ENCODE assay signal across 8 cellular contexts in genomic region chr20:57708694-57709673, GRCh38. TPM values are rescaled to one million over a fixed set of nuclear protein-coding genes. Genes with fewer than 3 reads are reported as not detected.
A peak's percentile ranks its signal among the peaks of the same experiment; 100 is the strongest.
DNase-seq lines count a peak whose midpoint lies in the region; ATAC-seq and TF ChIP-seq lines count a peak whose summit lies in the region.

No MANE protein-coding gene starts in this region.

- H3K9me3 ChIP-seq in lung (ENCODE audit: control insufficient read depth in 2 of 2, insufficient read depth in 1 of 2, low read length in 1 of 2) = no peaks in the 10 kb centered on the region

- H3K4me1 ChIP-seq in lung (ENCODE audit: control insufficient read depth in 2 of 2, insufficient read depth in 2 of 2, low read length in 2 of 2) = peaks cover 3 to 17% of the 10 kb centered on the region in 2 donors

- H3K27ac ChIP-seq in lung (ENCODE audit: low read depth in 1 of 2, low read length in 1 of 2) = peak overlapping the region; percentile 59 to 82
- H3K27ac ChIP-seq in substantia nigra (ENCODE audit: low read depth, low read length, poor library complexity, severe bottlenecking) = peak overlapping the region; percentile 69

- WGBS in lung, 2 donors = 5 to 13% methylated on average over 75 to 108 of the region's 108 CpGs

- TF ChIP-seq CTCF in cardiac fibroblast (IDR thresholded peaks at IDR 0.05; ENCODE audit: low read depth, low read length) (no peak), lung (IDR thresholded peaks at IDR 0.05; ENCODE audit: control extremely low read depth, extremely low read depth) (no peak)

- H3K36me3 ChIP-seq in H7 (replicated peaks; ENCODE audit: control insufficient read depth, insufficient read depth, low read length) = no peaks in the 10 kb centered on the region
- no peaks in the 10 kb centered on the region for H3K36me3 ChIP-seq in lung (ENCODE audit: control insufficient read depth in 2 of 2, insufficient read depth in 2 of 2, low read length in 2 of 2)

- no peak for ATAC-seq in lung (ENCODE audit: insufficient read depth, low FRiP score)

- H3K27me3 ChIP-seq in H7 (ENCODE audit: control insufficient read depth, insufficient read depth, low read length) = no peaks in the 10 kb centered on the region; the same call in 1 of the 2 replicates
- H3K27me3 ChIP-seq in lung (ENCODE audit: control insufficient read depth, insufficient read depth) = no peaks in the 10 kb centered on the region

- DNase-seq in H7 (peak; percentile 83), T-helper 1 cell (peak in 4 of 5 donors; percentile 19 to 55 (median 34)), cardiac fibroblast (ENCODE audit: low read depth in 2 of 2) (peak; percentile 17 to 21), lung (ENCODE audit: low spot score) (no peak), substantia nigra (lab: John Stamatoyannopoulos, UW) (peak in 12 of 49 donors; percentile 17 to 52 (median 34)), inferior parietal cortex (ENCODE audit: extremely low spot score) (no peak), SK-N-DZ (ENCODE audit: low spot score) (no peak), occipital lobe (lab: John Stamatoyannopoulos, UW) (no peak)

- H3K4me3 ChIP-seq in H7 (ENCODE audit: insufficient read depth, low read depth, low read length) (peak overlapping the region; percentile 91), cardiac fibroblast (replicated peaks in 1 of 2; ENCODE audit: low read depth in 2 of 2, low read length in 2 of 2) (peak overlapping the region; percentile 69 to 72), lung (peak overlapping the region; percentile 78)

RNA-seq across cellular contexts. Expression of gene PMEPA1, which starts 0.8 kb away (rescaled TPM):
- 17.8 and 25.1 TPM in 2 replicates for total RNA-seq in H7 (2014; rRNA removed; shearing (Covaris generic))
- 10 to 100 TPM in 1 of 2 donors, 1 to 10 TPM in 1; 10.0 to 44.0 TPM for total RNA-seq in lung
- polyA plus RNA-seq in lung = 10 to 100 TPM; 10.7 to 37.1 TPM
- 3.4 and 3.7 TPM in 2 replicates for polyA plus RNA-seq in SK-N-DZ (2014; cell fraction: cytosol; rRNA removed)
- polyA plus RNA-seq in SK-N-DZ (2014; cell fraction: nucleus; rRNA removed) = 3.1 and 6.3 TPM in 2 replicates
- total RNA-seq in occipital lobe = 8.3 TPM

Comparison
In these comparisons a context has a peak if more than half of its experiments do, and no peak if none do; other contexts are left out.
1. DNase-seq: peak in H7 (single experiment), T-helper 1 cell (4 of 5) and cardiac fibroblast (2 of 2); none in lung (single experiment), inferior parietal cortex (single experiment), SK-N-DZ (single experiment) and occipital lobe (single experiment).
2. Peak in every context shown above with its lines, with median percentiles within 50 percentile points of each other: H3K4me3 ChIP-seq.